ENCODE assay signal across 1 cellular context in the genomic region with DNA sequence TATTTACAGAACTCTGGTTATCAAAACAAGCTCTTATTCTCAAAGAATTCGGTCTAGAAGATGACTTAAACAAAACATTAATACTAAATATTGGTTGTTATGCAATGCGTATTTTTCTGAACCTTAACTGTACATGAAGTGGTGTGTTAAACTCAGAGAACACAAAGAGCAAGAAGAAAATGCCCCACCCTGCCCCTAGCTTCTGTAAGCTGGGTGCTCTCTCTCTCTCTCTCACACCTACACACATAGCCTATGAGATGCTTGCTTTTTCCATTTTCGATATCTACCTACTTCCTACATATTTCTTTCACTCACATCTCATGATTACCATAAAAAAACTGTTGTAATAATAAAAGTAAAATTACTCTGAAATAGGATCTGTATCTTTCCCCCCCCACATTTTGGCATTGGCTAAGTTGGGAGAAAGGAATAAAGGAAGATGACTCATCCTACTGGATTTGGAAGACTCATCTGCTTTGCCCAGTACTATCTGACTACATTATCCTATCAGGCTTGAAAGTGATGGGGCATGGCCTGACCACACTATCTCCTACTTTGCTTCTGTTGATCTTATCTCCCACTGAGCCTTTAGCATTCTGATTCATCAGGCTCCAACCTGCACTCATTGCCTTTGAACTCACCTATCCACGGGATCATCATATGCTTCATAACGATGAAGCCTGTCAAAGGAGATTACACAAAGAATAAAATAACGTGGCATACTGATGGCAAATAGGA.
A peak's percentile ranks its signal among the peaks of the same experiment; 100 is the strongest.
TF ChIP-seq lines count a peak whose summit lies in the region.

No MANE protein-coding gene starts in this region.

TF ChIP-seq in IMR-90, 13 proteins besides CTCF, POLR2A, EP300 and RAD21 (continued from another document):
- TF ChIP-seq, protein P1, sequence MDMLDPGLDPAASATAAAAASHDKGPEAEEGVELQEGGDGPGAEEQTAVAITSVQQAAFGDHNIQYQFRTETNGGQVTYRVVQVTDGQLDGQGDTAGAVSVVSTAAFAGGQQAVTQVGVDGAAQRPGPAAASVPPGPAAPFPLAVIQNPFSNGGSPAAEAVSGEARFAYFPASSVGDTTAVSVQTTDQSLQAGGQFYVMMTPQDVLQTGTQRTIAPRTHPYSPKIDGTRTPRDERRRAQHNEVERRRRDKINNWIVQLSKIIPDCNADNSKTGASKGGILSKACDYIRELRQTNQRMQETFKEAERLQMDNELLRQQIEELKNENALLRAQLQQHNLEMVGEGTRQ (IDR thresholded peaks at IDR 0.05; ENCODE audit: low read depth, low read length), result no peak
- peak; percentile 1; the same call in 1 of the 2 replicates for TF ChIP-seq NFE2L2 (IDR thresholded peaks at IDR 0.05; ENCODE audit: low read depth, low read length)
